Comparison of ENCODE assay signal across 14 cellular contexts in genomic region chr22:20980523-20980922, GRCh38. TPM values are rescaled to one million over a fixed set of nuclear protein-coding genes. Genes with fewer than 3 reads are reported as not detected.
DNase-seq lines count a peak whose midpoint lies in the region; ATAC-seq and TF ChIP-seq lines count a peak whose summit lies in the region.
"Had no signal": no experiment of that assay in that cellular context is flagged by ENCODE, and none has a peak within 500 bp of the region (broad histone marks: within the 10 kb centered on the region; RNA-seq: fewer than 3 reads in every experiment).

No MANE protein-coding gene starts in this region.

- H3K27me3 ChIP-seq in smooth muscle cell (ENCODE audit: low read depth) (no peaks in the 10 kb centered on the region), left lung (no peaks in the 10 kb centered on the region)
- H3K27me3 ChIP-seq: SJCRH30 had no signal

- peaks cover 18% of the 10 kb centered on the region for H3K79me2 ChIP-seq in smooth muscle cell (ENCODE audit: low read depth)

- H3K36me3 Mint-ChIP-seq in activated T-cell treated with anti-CD3 and anti-CD28 coated beads, Interleukin-2, amount 50 U/mL, for 72 hours (ENCODE audit: insufficient read depth in 2 of 2) = peaks cover 3 to 11% of the 10 kb centered on the region in 2 donors
- no peaks in the 10 kb centered on the region for H3K36me3 Mint-ChIP-seq in T-cell

- H3K36me3 ChIP-seq in smooth muscle cell (ENCODE audit: low read depth) (no peaks in the 10 kb centered on the region), left lung (peaks cover 0 to 6% of the 10 kb centered on the region in 2 donors)
- H3K36me3 ChIP-seq: prostate gland, SJCRH30 had no signal

- H3K4me2 ChIP-seq in smooth muscle cell = peak overlapping the region; percentile 74

- no peak for DNase-seq in activated T-cell treated with anti-CD3 and anti-CD28 coated beads, Interleukin-2, amount 50 U/mL, for 72 hours
- no peak for DNase-seq in activated T-cell treated with anti-CD3 and anti-CD28 coated beads for 4 hours
- no peak for DNase-seq in T-cell
- DNase-seq in smooth muscle cell (lab: John Stamatoyannopoulos, UW; ENCODE audit: unreplicated experiment) = no peak
- no peak for DNase-seq in inferior parietal cortex (ENCODE audit: extremely low spot score)
- DNase-seq in SIG-M5 treated with dmso at 0.1 percent for 504 hours (lab: John Stamatoyannopoulos, UW; ENCODE audit: unreplicated experiment) = no peak
- DNase-seq in left lung = no peak
- DNase-seq: DMS79, mammary epithelial cell, NCI-H2107, SJCRH30, trophoblast cell had no signal

- no peak for TF ChIP-seq CTCF in smooth muscle cell (IDR thresholded peaks at IDR 0.05; ENCODE audit: borderline replicate concordance, insufficient read depth, poor library complexity, severe bottlenecking)
- TF ChIP-seq CTCF in left lung (IDR thresholded peaks at IDR 0.05) = no peak

- no peak overlapping the region for H3K27ac Mint-ChIP-seq in activated T-cell treated with anti-CD3 and anti-CD28 coated beads, Interleukin-2, amount 50 U/mL, for 72 hours
- peak overlapping the region; percentile 90 to 91 for H3K27ac Mint-ChIP-seq in T-cell

- H3F3A ChIP-seq in smooth muscle cell (ENCODE audit: low read depth) = no peaks in the 10 kb centered on the region

- H3K4me1 ChIP-seq in smooth muscle cell (ENCODE audit: low read depth) = peaks cover 19% of the 10 kb centered on the region
- peaks cover 8 to 39% of the 10 kb centered on the region in 2 donors for H3K4me1 ChIP-seq in left lung

- CTCF ChIA-PET in T-cell (lab: Charles Lee) = no interaction called here

- WGBS in smooth muscle cell (ENCODE audit: low lambda C conversion rate) = 89% methylated on average over 4 of the region's 4 CpGs

- intact Hi-C loops in left lung (cut with DNase I) = no loop called here

- H3K27ac ChIP-seq in smooth muscle cell (ENCODE audit: low read depth) (no peak overlapping the region), left lung (no peak overlapping the region)
- H3K27ac ChIP-seq: SJCRH30 had no signal

- peaks cover 4% of the 10 kb centered on the region for H3K9me3 ChIP-seq in iPS-18c (ENCODE audit: control insufficient read depth, insufficient read depth, low read length)
- no peaks in the 10 kb centered on the region for H3K9me3 ChIP-seq in smooth muscle cell (replicated peaks; ENCODE audit: low read depth)
- H3K9me3 ChIP-seq in left lung = peaks cover 0 to 7% of the 10 kb centered on the region in 2 donors
- H3K9me3 ChIP-seq: prostate gland had no signal

- H3K4me3 ChIP-seq in iPS-18c (ENCODE audit: insufficient read depth, low read depth, low read length) (0 out of 2 replicates have a peak overlapping the region, but pooled peaks have one; percentile 52), smooth muscle cell (no peak overlapping the region), left lung (no peak overlapping the region)

- ATAC-seq in activated T-cell treated with anti-CD3 and anti-CD28 coated beads, Interleukin-2, amount 50 U/mL, for 72 hours (replicated peaks in 1 of 2) = no peak
- no peak for ATAC-seq in T-cell (replicated peaks in 1 of 4)
- ATAC-seq in left lung = no peak

- H2AFZ ChIP-seq in smooth muscle cell (ENCODE audit: low read depth) = no peak overlapping the region

- H3K27me3 Mint-ChIP-seq in activated T-cell treated with anti-CD3 and anti-CD28 coated beads, Interleukin-2, amount 50 U/mL, for 72 hours (ENCODE audit: low read depth) = no peaks in the 10 kb centered on the region
- peaks cover 0 to 2% of the 10 kb centered on the region in 2 donors for H3K27me3 Mint-ChIP-seq in T-cell

- H4K20me1 ChIP-seq in smooth muscle cell (ENCODE audit: low read depth) = no peaks in the 10 kb centered on the region

- no peak overlapping the region for H3K9ac ChIP-seq in smooth muscle cell (ENCODE audit: low read depth)

- H3K4me3 Mint-ChIP-seq in activated T-cell treated with anti-CD3 and anti-CD28 coated beads, Interleukin-2, amount 50 U/mL, for 72 hours = peak overlapping the region; percentile 95 to 97
- H3K4me3 Mint-ChIP-seq in T-cell = peak overlapping the region; percentile 90 to 94 (median 92)

- POLR2A ChIA-PET in T-cell (lab: Charles Lee) = no interaction called here

- H3K4me1 Mint-ChIP-seq in activated T-cell treated with anti-CD3 and anti-CD28 coated beads, Interleukin-2, amount 50 U/mL, for 72 hours (ENCODE audit: low read depth) = peaks cover 52% of the 10 kb centered on the region
- H3K4me1 Mint-ChIP-seq in T-cell = peaks cover 44 to 45% (median 45%) of the 10 kb centered on the region in 3 donors

- H3K9me3 Mint-ChIP-seq in activated T-cell treated with anti-CD3 and anti-CD28 coated beads, Interleukin-2, amount 50 U/mL, for 72 hours = peaks cover 3 to 6% of the 10 kb centered on the region in 2 donors
- no peaks in the 10 kb centered on the region for H3K9me3 Mint-ChIP-seq in T-cell

RNA-seq across cellular contexts. Expression of gene LZTR1, which starts 1.6 kb away (rescaled TPM):
- 10 to 100 TPM; 30.6 to 42.8 TPM for total RNA-seq in activated T-cell treated with anti-CD3 and anti-CD28 coated beads, Interleukin-2, amount 50 U/mL, for 72 hours
- total RNA-seq in T-cell (100 to 1,000 TPM in 3 of 5 donors, 10 to 100 TPM in 2; 57.1 to 118 (median 105) TPM), smooth muscle cell (28.1 and 34.2 TPM in 2 replicates), left lung (10 to 100 TPM; 60.0 to 71.9 TPM)
- polyA plus RNA-seq in smooth muscle cell = 43.9 and 49.7 TPM in 2 replicates

RNA-seq across cellular contexts. Expression of gene AIFM3, which starts 13.5 kb away (rescaled TPM):
- total RNA-seq in activated T-cell treated with anti-CD3 and anti-CD28 coated beads, Interleukin-2, amount 50 U/mL, for 72 hours = under 1 TPM in 1 of 2 donors, not detected in 1; 0.58 TPM
- total RNA-seq in T-cell (1 to 10 TPM in 2 of 5 donors, under 1 TPM in 3; 0.33 to 1.7 (median 0.66) TPM), smooth muscle cell (0.85 and 0.94 TPM in 2 replicates), left lung (1 to 10 TPM; 6.0 to 6.5 TPM)
- 0.13 TPM in 1 of 2 replicates, not detected in the other for polyA plus RNA-seq in smooth muscle cell
- total RNA-seq: SJCRH30 had no signal

RNA-seq across cellular contexts. Expression of gene THAP7, which starts 21.4 kb away (rescaled TPM):
- 10 to 100 TPM; 29.5 to 31.2 TPM for total RNA-seq in activated T-cell treated with anti-CD3 and anti-CD28 coated beads, Interleukin-2, amount 50 U/mL, for 72 hours
- total RNA-seq in T-cell (10 to 100 TPM; 46.4 to 61.1 (median 56.8) TPM), smooth muscle cell (16.6 and 28.0 TPM in 2 replicates), left lung (10 to 100 TPM; 17.8 to 23.8 TPM)
- polyA plus RNA-seq in smooth muscle cell = 26.8 and 38.6 TPM in 2 replicates

RNA-seq across cellular contexts. Expression of gene P2RX6, which starts 34.4 kb away (rescaled TPM):
- total RNA-seq in activated T-cell treated with anti-CD3 and anti-CD28 coated beads, Interleukin-2, amount 50 U/mL, for 72 hours = under 1 TPM; 0.29 to 0.30 TPM
- total RNA-seq in T-cell (1 to 10 TPM in 3 of 5 donors, under 1 TPM in 2; 0.29 to 1.6 (median 1.0) TPM), smooth muscle cell (0.13 and 0.45 TPM in 2 replicates), left lung (1 to 10 TPM in 1 of 2 donors, under 1 TPM in 1; 0.20 to 1.7 TPM)
- 0.89 and 1.2 TPM in 2 replicates for polyA plus RNA-seq in smooth muscle cell

RNA-seq across cellular contexts. Expression of gene SLC7A4, which starts 51.8 kb away (rescaled TPM):
- not detected for total RNA-seq in activated T-cell treated with anti-CD3 and anti-CD28 coated beads, Interleukin-2, amount 50 U/mL, for 72 hours
- total RNA-seq in T-cell (under 1 TPM in 3 of 5 donors, not detected in 2; 0.14 to 0.76 (median 0.41) TPM), smooth muscle cell (0.09 and 1.5 TPM in 2 replicates), left lung (1 to 10 TPM in 1 of 2 donors, under 1 TPM in 1; 0.31 to 3.0 TPM)
- 0.30 and 1.7 TPM in 2 replicates for polyA plus RNA-seq in smooth muscle cell
- total RNA-seq: SJCRH30 had no signal
